In genomic region chr4:173855015-173855414, GRCh38 we compare ENCODE assay signal across 31 cellular contexts.
"Had no signal": no experiment of that assay in that cellular context is flagged by ENCODE, and none has a peak within 500 bp of the region (broad histone marks: within the 10 kb centered on the region; RNA-seq: fewer than 3 reads in every experiment).

No MANE protein-coding gene starts in this region.

- H3K27me3 ChIP-seq: brain microvascular endothelial cell, cardiac muscle cell, MG63, Peyer's patch had no signal

- H3K9me3 Mint-ChIP-seq: activated CD4-positive, alpha-beta T cell treated with anti-CD3 and anti-CD28 coated beads, Interleukin-2, amount 10 ng/mL, durations not matched to agents 24 days and 14 days; activated naive CD4-positive, alpha-beta T cell treated with anti-CD3 and anti-CD28 coated beads, Interleukin-2, amount 50 U/mL, for 24 hours; activated T-cell treated with anti-CD3 and anti-CD28 coated beads, Interleukin-2, amount 50 U/mL, for 24 hours; activated T-helper 2 cell treated with anti-CD3 and anti-CD28 coated beads, Interferon-gamma antibody, Interleukin-2, Interleukin-4, amounts not matched to agents 10 μg/mL and 5 μg/mL and 100 μg/mL, durations not matched to agents 14 hours and 24 hours and 36 hours; T-helper 1 cell treated with Interleukin-12 subunit alpha and Interleukin-12 subunit beta and Interleukin-4 antibody, amounts not matched to agents 30 μg/mL and 1 μg/mL, for 36 hours; T-helper 2 cell treated with Interferon-gamma antibody and Interleukin-4, amounts not matched to agents 5 μg/mL and 100 μg/mL, for 36 hours had no signal

- H3K4me3 ChIP-seq: cardiac muscle cell, MG63, Peyer's patch had no signal

- H3K4me1 ChIP-seq: Peyer's patch had no signal

- DNase-seq: activated CD4-positive, alpha-beta T cell treated with anti-CD3 and anti-CD28 coated beads, Interleukin-2, amount 10 ng/mL, durations not matched to agents 24 days and 14 days; activated CD4-positive, alpha-beta T cell treated with anti-CD3 and anti-CD28 coated beads, Interleukin-2, amount 50 U/mL, for 48 hours; activated CD8-positive, alpha-beta T cell treated with anti-CD3 and anti-CD28 coated beads, Interleukin-2, amount 10 ng/mL, durations not matched to agents 7 days and 5 days; activated gamma-delta T cell; activated naive CD4-positive, alpha-beta T cell treated with Interleukin-2 at 50 U/mL for 16 hours; activated naive CD8-positive, alpha-beta T cell treated with anti-CD3 and anti-CD28 coated beads, Interleukin-2, amount 10 ng/mL, durations not matched to agents 7 days and 5 days; activated T-cell treated with anti-CD3 and anti-CD28 coated beads, Interleukin-2, amount 50 U/mL, for 24 hours; amniotic stem cell; aorta; brain microvascular endothelial cell; Kasumi-1; KG1; MG63; NCI-H1048; NCI-H1105 treated with DMSO at 0.1 percent for 48 hours; NCI-H1436; NCI-H1694; NCI-H1930; NCI-H2081 treated with DMSO at 0.1 percent for 48 hours; NCI-H345; NCI-H524 treated with DMSO at 0.1 percent for 48 hours; PC-3; Peyer's patch; RPMI8226; SIG-M5 had no signal

- H3K27ac Mint-ChIP-seq: activated CD4-positive, alpha-beta T cell treated with anti-CD3 and anti-CD28 coated beads, Interleukin-2, amount 10 ng/mL, durations not matched to agents 24 days and 14 days; activated CD8-positive, alpha-beta T cell treated with anti-CD3 and anti-CD28 coated beads, Interleukin-2, amount 10 ng/mL, durations not matched to agents 7 days and 5 days; activated naive CD4-positive, alpha-beta T cell treated with anti-CD3 and anti-CD28 coated beads, Interleukin-2, amount 50 U/mL, for 24 hours; activated naive CD8-positive, alpha-beta T cell treated with anti-CD3 and anti-CD28 coated beads, Interleukin-2, amount 10 ng/mL, durations not matched to agents 7 days and 5 days; activated T-cell treated with anti-CD3 and anti-CD28 coated beads, Interleukin-2, amount 50 U/mL, for 24 hours; activated T-helper 2 cell treated with anti-CD3 and anti-CD28 coated beads, Interferon-gamma antibody, Interleukin-2, Interleukin-4, amounts not matched to agents 10 μg/mL and 5 μg/mL and 100 μg/mL, durations not matched to agents 14 hours and 24 hours and 36 hours; T-helper 1 cell treated with Interleukin-12 subunit alpha and Interleukin-12 subunit beta and Interleukin-4 antibody, amounts not matched to agents 30 μg/mL and 1 μg/mL, for 36 hours; T-helper 2 cell treated with Interferon-gamma antibody and Interleukin-4, amounts not matched to agents 5 μg/mL and 100 μg/mL, for 36 hours had no signal

- H3K27me3 Mint-ChIP-seq: activated CD4-positive, alpha-beta T cell treated with anti-CD3 and anti-CD28 coated beads, Interleukin-2, amount 10 ng/mL, durations not matched to agents 24 days and 14 days; activated naive CD4-positive, alpha-beta T cell treated with anti-CD3 and anti-CD28 coated beads, Interleukin-2, amount 50 U/mL, for 24 hours; activated naive CD8-positive, alpha-beta T cell treated with anti-CD3 and anti-CD28 coated beads, Interleukin-2, amount 10 ng/mL, durations not matched to agents 7 days and 5 days; activated T-cell treated with anti-CD3 and anti-CD28 coated beads, Interleukin-2, amount 50 U/mL, for 24 hours; central memory CD8-positive, alpha-beta T cell had no signal

- H3K9me3 ChIP-seq: MG63, Peyer's patch had no signal

- H3K4me3 Mint-ChIP-seq: activated CD4-positive, alpha-beta T cell treated with anti-CD3 and anti-CD28 coated beads, Interleukin-2, amount 10 ng/mL, durations not matched to agents 24 days and 14 days; activated CD8-positive, alpha-beta T cell treated with anti-CD3 and anti-CD28 coated beads, Interleukin-2, amount 10 ng/mL, durations not matched to agents 7 days and 5 days; activated naive CD4-positive, alpha-beta T cell treated with anti-CD3 and anti-CD28 coated beads, Interleukin-2, amount 50 U/mL, for 24 hours; activated naive CD8-positive, alpha-beta T cell treated with anti-CD3 and anti-CD28 coated beads, Interleukin-2, amount 10 ng/mL, durations not matched to agents 7 days and 5 days; activated T-cell treated with anti-CD3 and anti-CD28 coated beads, Interleukin-2, amount 50 U/mL, for 24 hours; central memory CD8-positive, alpha-beta T cell; T-helper 1 cell treated with Interleukin-12 subunit alpha and Interleukin-12 subunit beta and Interleukin-4 antibody, amounts not matched to agents 30 μg/mL and 1 μg/mL, for 36 hours; T-helper 2 cell treated with Interferon-gamma antibody and Interleukin-4, amounts not matched to agents 5 μg/mL and 100 μg/mL, for 36 hours had no signal

- H3K36me3 ChIP-seq: brain microvascular endothelial cell, cardiac muscle cell, MG63, Peyer's patch had no signal

- H3K4me1 Mint-ChIP-seq: activated CD4-positive, alpha-beta T cell treated with anti-CD3 and anti-CD28 coated beads, Interleukin-2, amount 10 ng/mL, durations not matched to agents 24 days and 14 days; activated naive CD4-positive, alpha-beta T cell treated with anti-CD3 and anti-CD28 coated beads, Interleukin-2, amount 50 U/mL, for 24 hours; activated naive CD8-positive, alpha-beta T cell treated with anti-CD3 and anti-CD28 coated beads, Interleukin-2, amount 10 ng/mL, durations not matched to agents 7 days and 5 days; central memory CD8-positive, alpha-beta T cell had no signal

- H3K36me3 Mint-ChIP-seq: activated naive CD4-positive, alpha-beta T cell treated with anti-CD3 and anti-CD28 coated beads, Interleukin-2, amount 50 U/mL, for 24 hours; activated naive CD8-positive, alpha-beta T cell treated with anti-CD3 and anti-CD28 coated beads, Interleukin-2, amount 10 ng/mL, durations not matched to agents 7 days and 5 days had no signal
